ENCODE assay signal across 14 cellular contexts in the genomic region with DNA sequence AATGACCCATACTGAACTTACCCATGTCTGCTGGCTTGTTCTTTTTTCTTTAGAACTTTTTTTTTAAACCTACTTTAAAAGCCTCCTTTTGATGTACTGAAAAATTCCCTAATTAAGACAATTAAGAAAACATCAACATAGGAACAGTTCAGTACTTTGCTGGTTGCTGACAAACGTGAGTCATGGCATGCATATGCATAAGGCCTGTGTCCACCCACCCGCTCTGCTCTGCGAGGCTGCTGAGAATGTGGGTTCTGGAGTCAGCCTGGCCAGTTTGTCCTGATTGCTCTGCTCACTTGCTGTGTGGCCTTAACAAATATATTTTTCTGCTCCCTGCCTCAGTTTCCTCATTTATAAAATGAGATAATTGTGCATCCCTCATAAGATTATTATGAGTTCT. TPM values are rescaled to one million over a fixed set of nuclear protein-coding genes. Genes with fewer than 3 reads are reported as not detected.
A peak's percentile ranks its signal among the peaks of the same experiment; 100 is the strongest.
DNase-seq lines count a peak whose midpoint lies in the region; ATAC-seq, FAIRE-seq and TF ChIP-seq lines count a peak whose summit lies in the region.
"Had no signal": no experiment of that assay in that cellular context is flagged by ENCODE, and none has a peak within 500 bp of the region (broad histone marks: within the 10 kb centered on the region; RNA-seq: fewer than 3 reads in every experiment).

No MANE protein-coding gene starts in this region.

- no peak for TF ChIP-seq EP300 in ovary (IDR thresholded peaks at IDR 0.05)

- no peak for FAIRE-seq in astrocyte (lab: Jason Lieb, UNC)
- FAIRE-seq: GM19239 had no signal

- DNase-seq in HCEC 1CT (peak; percentile 86), astrocyte (ENCODE audit: low read depth) (peak; percentile 90), head of caudate nucleus (peak in 33 of 42 donors; percentile 8 to 83 (median 27)), uterus (no peak), OCI-M1 (lab: John Stamatoyannopoulos, UW) (no peak), ovary (no peak), NCI-H2171 treated with DMSO at 0.1 percent for 48 hours (lab: John Stamatoyannopoulos, UW) (no peak)
- DNase-seq: activated T-cell treated with anti-CD3 and anti-CD28 coated beads, Interleukin-2, amount 50 U/mL, for 24 hours; GF-D8; left colon; NCI-H748 treated with DMSO at 0.1 percent for 48 hours; right cardiac atrium had no signal

- H3K4me1 Mint-ChIP-seq in astrocyte (ENCODE audit: low read depth, unreplicated experiment), result peaks cover 31% of the 10 kb centered on the region

- no peaks in the 10 kb centered on the region for H3K36me3 Mint-ChIP-seq in astrocyte (ENCODE audit: low read depth, unreplicated experiment)

- H3K36me3 ChIP-seq in astrocyte (ENCODE audit: insufficient read depth, low read length) (no peaks in the 10 kb centered on the region), uterus (no peaks in the 10 kb centered on the region), ovary (no peaks in the 10 kb centered on the region)

- TF ChIP-seq CTCF in astrocyte (IDR thresholded peaks at IDR 0.05; ENCODE audit: insufficient read depth, low read depth, low read length), result no peak
- no peak for TF ChIP-seq CTCF in uterus (IDR thresholded peaks at IDR 0.05)
- no peak for TF ChIP-seq CTCF in ovary (IDR thresholded peaks at IDR 0.05)

- peaks cover 8% of the 10 kb centered on the region for H3K9me3 Mint-ChIP-seq in astrocyte (ENCODE audit: unreplicated experiment)
- H3K9me3 Mint-ChIP-seq: activated T-cell treated with anti-CD3 and anti-CD28 coated beads, Interleukin-2, amount 50 U/mL, for 24 hours had no signal

- peak overlapping the region; percentile 36 for H3K27ac ChIP-seq in astrocyte (ENCODE audit: low read depth, low read length)
- peak overlapping the region; percentile 42 to 56 for H3K27ac ChIP-seq in uterus
- no peak overlapping the region for H3K27ac ChIP-seq in ovary

- no peak for ATAC-seq in HG03039 (IDR thresholded peaks at IDR 0.05; ENCODE audit: unreplicated experiment)
- ATAC-seq: left colon, right cardiac atrium had no signal

- H3K4me2 ChIP-seq in astrocyte (ENCODE audit: low read length), result peak overlapping the region; percentile 3

- no peak overlapping the region for H3K4me3 Mint-ChIP-seq in astrocyte (ENCODE audit: unreplicated experiment)
- H3K4me3 Mint-ChIP-seq: activated T-cell treated with anti-CD3 and anti-CD28 coated beads, Interleukin-2, amount 50 U/mL, for 24 hours had no signal

- H3K9ac ChIP-seq in astrocyte (ENCODE audit: low read length), result peak overlapping the region; percentile 19

- 52 to 68% (median 66%) methylated on average over 3 of the region's 3 CpGs for WGBS in ovary, 3 donors

- H3K27me3 ChIP-seq in astrocyte (ENCODE audit: insufficient read depth, low read length) (no peaks in the 10 kb centered on the region), uterus (no peaks in the 10 kb centered on the region), ovary (no peaks in the 10 kb centered on the region)

- no peaks in the 10 kb centered on the region for H3K27me3 Mint-ChIP-seq in astrocyte (ENCODE audit: low read depth, unreplicated experiment)

- H4K20me1 ChIP-seq in astrocyte (ENCODE audit: insufficient read depth, low read length), result no peaks in the 10 kb centered on the region

- no peaks in the 10 kb centered on the region for H3K79me2 ChIP-seq in astrocyte (ENCODE audit: insufficient read depth, low read length)

- H3K9me3 ChIP-seq in astrocyte (ENCODE audit: insufficient read depth, low read depth, low read length), result no peaks in the 10 kb centered on the region
- H3K9me3 ChIP-seq in uterus, result no peaks in the 10 kb centered on the region
- no peaks in the 10 kb centered on the region for H3K9me3 ChIP-seq in ovary

- H3K4me1 ChIP-seq in astrocyte (ENCODE audit: insufficient read depth, low read length) (peaks cover 39% of the 10 kb centered on the region), uterus (peaks cover 0 to 15% of the 10 kb centered on the region in 2 donors), ovary (ENCODE audit: insufficient read depth) (peaks cover 4% of the 10 kb centered on the region)

- TF ChIP-seq POLR2A in uterus (IDR thresholded peaks at IDR 0.05) (no peak), ovary (IDR thresholded peaks at IDR 0.05) (no peak)

- intact Hi-C loops in head of caudate nucleus (cut with DNase I) (no loop called here), uterus (cut with DNase I; ENCODE audit: low total_unique reads) (no loop called here), ovary (cut with DNase I) (no loop called here)

- H3K27ac Mint-ChIP-seq in astrocyte (ENCODE audit: unreplicated experiment), result no peak overlapping the region
- H3K27ac Mint-ChIP-seq: activated T-cell treated with anti-CD3 and anti-CD28 coated beads, Interleukin-2, amount 50 U/mL, for 24 hours had no signal

- H2AFZ ChIP-seq in astrocyte (ENCODE audit: low read depth, low read length), result no peak overlapping the region

- H3K4me3 ChIP-seq in astrocyte (ENCODE audit: insufficient read depth, low read depth, low read length), result no peak overlapping the region
- no peak overlapping the region for H3K4me3 ChIP-seq in uterus
- H3K4me3 ChIP-seq in ovary, result no peak overlapping the region

RNA-seq across cellular contexts. Expression of gene LAMA3, which starts 27.3 kb away (rescaled TPM):
- 0.50 and 0.86 TPM in 2 replicates for total RNA-seq in astrocyte
- total RNA-seq in uterus, result 10 to 100 TPM; 46.5 to 75.4 (median 57.4) TPM
- total RNA-seq in ovary, result 10 to 100 TPM in 5 of 7 donors, 1 to 10 TPM in 2; 7.4 to 44.9 (median 14.8) TPM
- 10 to 100 TPM in 1 of 2 donors, 1 to 10 TPM in 1; 2.9 to 24.3 TPM for polyA plus RNA-seq in ovary

RNA-seq across cellular contexts. Expression of gene ANKRD29, which starts 53.8 kb away (rescaled TPM):
- 0.70 and 0.75 TPM in 2 replicates for total RNA-seq in astrocyte
- 10 to 100 TPM; 10.8 to 33.4 (median 15.9) TPM for total RNA-seq in uterus
- total RNA-seq in ovary, result 10 to 100 TPM; 14.6 to 25.7 (median 17.6) TPM
- 10 to 100 TPM; 16.9 to 23.4 TPM for polyA plus RNA-seq in ovary

Comparison
In these comparisons a context has a peak if more than half of its experiments do, and no peak if none do; other contexts are left out.
1. DNase-seq: peak in HCEC 1CT (single experiment), astrocyte (single experiment) and head of caudate nucleus (33 of 42); none in uterus (0 of 2), OCI-M1 (single experiment), ovary (0 of 5) and NCI-H2171 treated with DMSO at 0.1 percent for 48 hours (single experiment).
2. H3K27ac ChIP-seq: peak in astrocyte (single experiment) and uterus (2 of 2); none in ovary (0 of 2).